ENCODE assay signal across 10 cellular contexts in genomic region chr6:17957488-17957887, GRCh38. TPM values are rescaled to one million over a fixed set of nuclear protein-coding genes. Genes with fewer than 3 reads are reported as not detected.
DNase-seq lines count a peak whose midpoint lies in the region; ATAC-seq, FAIRE-seq and TF ChIP-seq lines count a peak whose summit lies in the region.
"Had no signal": no experiment of that assay in that cellular context is flagged by ENCODE, and none has a peak within 500 bp of the region (broad histone marks: within the 10 kb centered on the region; RNA-seq: fewer than 3 reads in every experiment).

No MANE protein-coding gene starts in this region.

- H3K36me3 ChIP-seq in endothelial cell of umbilical vein (ENCODE audit: control insufficient read depth in 2 of 2, extremely low read depth in 1 of 2, insufficient read depth in 2 of 2, low read length in 2 of 2) (no peaks in the 10 kb centered on the region), rectal smooth muscle tissue (ENCODE audit: control insufficient read depth, insufficient read depth, low read length) (no peaks in the 10 kb centered on the region), A673 (ENCODE audit: insufficient read depth, low read length, poor library complexity, severe bottlenecking) (no peaks in the 10 kb centered on the region)

- TF ChIP-seq POLR2A in endothelial cell of umbilical vein (IDR thresholded peaks at IDR 0.05; ENCODE audit: low read depth, low read length): no peak

- CTCF ChIA-PET in endothelial cell of umbilical vein (lab: Charles Lee) (interaction anchor here (0.7 to 1.1 kb wide), 4 partner anchors 11 to 42 kb away, joined by 3 read pairs; no protein-coding TSS in a partner anchor), A673 (lab: Charles Lee) (interaction anchor here (0.6 to 0.7 kb wide), 3 partner anchors 11 to 139 kb away, joined by 3 to 6 read pairs (median 3); no protein-coding TSS in a partner anchor)

- no peak for TF ChIP-seq CTCF in endothelial cell of umbilical vein (IDR thresholded peaks at IDR 0.05; ENCODE audit: extremely low read depth in 1 of 2, insufficient read depth in 1 of 2, low read depth in 1 of 2, low read length in 2 of 2)
- no peak for TF ChIP-seq CTCF in A673 (conservative IDR thresholded peaks at IDR 0.05; ENCODE audit: low read depth, low read length)

- H3K27me3 ChIP-seq in endothelial cell of umbilical vein (ENCODE audit: control insufficient read depth in 2 of 2, insufficient read depth in 2 of 2, low read length in 2 of 2) (no peaks in the 10 kb centered on the region), rectal smooth muscle tissue (ENCODE audit: control insufficient read depth, insufficient read depth, low read length) (no peaks in the 10 kb centered on the region), A673 (replicated peaks; ENCODE audit: insufficient read depth, low read depth, low read length, poor library complexity) (no peaks in the 10 kb centered on the region)

- H3K4me3 ChIP-seq in endothelial cell of umbilical vein (replicated peaks in 1 of 3; ENCODE audit: insufficient read depth in 1 of 3, low read depth in 1 of 3, low read length in 3 of 3): no peak overlapping the region
- no peak overlapping the region for H3K4me3 ChIP-seq in rectal smooth muscle tissue (ENCODE audit: low read length)
- no peak overlapping the region for H3K4me3 ChIP-seq in A673 (ENCODE audit: low read depth, low read length, poor library complexity, severe bottlenecking)

- POLR2A ChIA-PET in endothelial cell of umbilical vein (lab: Charles Lee) (no interaction called here), A673 (lab: Charles Lee; ENCODE audit: low non-redundant PET) (interaction anchor here (0.6 to 0.7 kb wide), 2 partner anchors 12 to 17 kb away, joined by 6 to 7 read pairs; no protein-coding TSS in a partner anchor)

- no peaks in the 10 kb centered on the region for H4K20me1 ChIP-seq in endothelial cell of umbilical vein (replicated peaks; ENCODE audit: control insufficient read depth, extremely low read depth, insufficient read depth, low read length)

- H3K79me2 ChIP-seq in endothelial cell of umbilical vein (ENCODE audit: control insufficient read depth, insufficient read depth, low read length): peaks cover 42% of the 10 kb centered on the region

- no peaks in the 10 kb centered on the region for H3K9me1 ChIP-seq in endothelial cell of umbilical vein (replicated peaks; ENCODE audit: control insufficient read depth, extremely low read depth, insufficient read depth, low read length)

- no peak overlapping the region for H3K27ac ChIP-seq in endothelial cell of umbilical vein (ENCODE audit: insufficient read depth, low read depth, low read length)
- peak overlapping the region; percentile 24 for H3K27ac ChIP-seq in rectal smooth muscle tissue (ENCODE audit: low read depth, low read length)
- H3K27ac ChIP-seq in A673 (ENCODE audit: low read depth, low read length, poor library complexity, severe bottlenecking): no peak overlapping the region
- H3K27ac ChIP-seq: 22Rv1, RWPE1 had no signal

- BruUV-seq in endothelial cell of umbilical vein (replicated peaks; lab: Mats Ljungman, UMichigan): no TSS peak
- no TSS peak for BruUV-seq in A673 (replicated peaks; lab: Mats Ljungman, UMichigan)

- intact Hi-C loops in endothelial cell of umbilical vein (cut with micrococcal nuclease): no loop called here
- intact Hi-C loops in A673 (cut with micrococcal nuclease; ENCODE audit: unreplicated experiment): no loop called here

- peak; percentile 56 for DNase-seq in NK-92 treated with Interleukin-12 subunit alpha and Interleukin-12 subunit beta, amount 100 ng/mL, for 24 hours (lab: John Stamatoyannopoulos, UW)
- DNase-seq in NK-92 (lab: John Stamatoyannopoulos, UW; ENCODE audit: unreplicated experiment) (no peak), endothelial cell of umbilical vein (ENCODE audit: low read depth, low spot score) (peak; percentile 30), inferior parietal cortex (ENCODE audit: extremely low spot score) (no peak), OCI-M2 (lab: John Stamatoyannopoulos, UW; ENCODE audit: unreplicated experiment) (no peak), A673 (ENCODE audit: low spot score) (no peak)

- H3K4me2 ChIP-seq in endothelial cell of umbilical vein (ENCODE audit: insufficient read depth, low read length): no peak overlapping the region

- H3K9me3 ChIP-seq in endothelial cell of umbilical vein (replicated peaks; ENCODE audit: control insufficient read depth, insufficient read depth, low read length) (no peaks in the 10 kb centered on the region), A673 (ENCODE audit: low read depth, low read length, poor library complexity, severe bottlenecking) (no peaks in the 10 kb centered on the region)

- ATAC-seq in HG03095 (IDR thresholded peaks at IDR 0.05; ENCODE audit: unreplicated experiment): peak; percentile 78

- H3K9ac ChIP-seq in endothelial cell of umbilical vein (replicated peaks; ENCODE audit: extremely low read depth, insufficient read depth, low read length) (no peak overlapping the region), rectal smooth muscle tissue (ENCODE audit: low read length) (no peak overlapping the region)

- H3K4me1 ChIP-seq in endothelial cell of umbilical vein (ENCODE audit: control insufficient read depth, extremely low read depth, insufficient read depth, low read length): no peaks in the 10 kb centered on the region
- H3K4me1 ChIP-seq in rectal smooth muscle tissue (ENCODE audit: control insufficient read depth, insufficient read depth, low read length): peaks cover 19% of the 10 kb centered on the region
- H3K4me1 ChIP-seq in A673 (ENCODE audit: insufficient read depth, low read length, poor library complexity, severe bottlenecking): no peaks in the 10 kb centered on the region

- dilution Hi-C loops in endothelial cell of umbilical vein (cut with MboI; ENCODE audit: extremely low pct_ligation_motif_present, low sequenced_read_pairs): no loop called here

- H2AFZ ChIP-seq in endothelial cell of umbilical vein (ENCODE audit: low read depth, low read length): no peak overlapping the region

- FAIRE-seq in endothelial cell of umbilical vein (lab: Jason Lieb, UNC): no peak

TF ChIP-seq in endothelial cell of umbilical vein, 7 proteins besides CTCF, POLR2A, EP300 and RAD21:
- TF ChIP-seq FOS (IDR thresholded peaks at IDR 0.05; ENCODE audit: borderline replicate concordance, insufficient read depth, low read length) (no peak), JUN (IDR thresholded peaks at IDR 0.05; ENCODE audit: borderline replicate concordance, insufficient read depth, insufficient read length, low read depth) (no peak), GATA2 (IDR thresholded peaks at IDR 0.05; ENCODE audit: insufficient read depth, insufficient read length, low read depth, low read length) (no peak), MYC (IDR thresholded peaks at IDR 0.05; ENCODE audit: low read depth, low read length) (no peak), EZH2 (IDR thresholded peaks at IDR 0.05; ENCODE audit: borderline replicate concordance, low read depth, low read length, severe bottlenecking) (no peak), MAX (IDR thresholded peaks at IDR 0.05; ENCODE audit: insufficient read depth, insufficient read length) (no peak), POLR2AphosphoS5 (IDR thresholded peaks at IDR 0.05; ENCODE audit: insufficient read depth, low read depth, low read length) (no peak)
TF ChIP-seq in endothelial cell of umbilical vein: peak in this region for 0.

RNA-seq across cellular contexts. Expression of gene KIF13A, which starts 29.9 kb away (rescaled TPM):
- total RNA-seq in endothelial cell of umbilical vein (55.5 and 65.8 TPM in 2 replicates), A673 (2021) (19.7 and 21.1 TPM in 2 replicates)
- 24.8 and 24.9 TPM in 2 replicates for polyA plus RNA-seq in endothelial cell of umbilical vein
- polyA plus RNA-seq in endothelial cell of umbilical vein (2011; cell fraction: cytosol; rRNA removed): 30.6 and 31.9 TPM in 2 replicates
- polyA plus RNA-seq in endothelial cell of umbilical vein (2011; cell fraction: nucleus; rRNA removed): 52.8 and 55.7 TPM in 2 replicates
- polyA plus RNA-seq in endothelial cell of umbilical vein (2012): 34.0 and 43.0 TPM in 2 replicates
- 62.0 and 74.4 TPM in 2 replicates for polyA minus RNA-seq in endothelial cell of umbilical vein
- polyA minus RNA-seq in endothelial cell of umbilical vein (2011; cell fraction: cytosol; rRNA and poly(A)+ RNA removed): 36.4 TPM
- polyA minus RNA-seq in endothelial cell of umbilical vein (2011; cell fraction: nucleus; rRNA and poly(A)+ RNA removed): 80.4 and 153 TPM in 2 replicates

Comparison
In these comparisons a context has a peak if more than half of its experiments do, and no peak if none do; other contexts are left out.
1. DNase-seq: peak in NK-92 treated with Interleukin-12 subunit alpha and Interleukin-12 subunit beta, amount 100 ng/mL, for 24 hours (single experiment) and endothelial cell of umbilical vein (single experiment); none in NK-92 (single experiment), inferior parietal cortex (single experiment), OCI-M2 (single experiment) and A673 (single experiment).